Comparison of ENCODE assay signal across 8 cellular contexts in genomic region chr1:181038399-181038873, GRCh38. TPM values are rescaled to one million over a fixed set of nuclear protein-coding genes. Genes with fewer than 3 reads are reported as not detected.
DNase-seq lines count a peak whose midpoint lies in the region; ATAC-seq, FAIRE-seq and TF ChIP-seq lines count a peak whose summit lies in the region.

No MANE protein-coding gene starts in this region.

- no peak overlapping the region for H3K4me3 ChIP-seq in HAP-1
- H3K4me3 ChIP-seq in K562: no peak overlapping the region

- POLR2A ChIA-PET in K562 (lab: Yijun Ruan, JAX): interaction anchor here (0.6 to 1.1 kb wide), 3 partner anchors 8 to 114 kb away, joined by 3 to 4 read pairs (median 3); no protein-coding TSS in a partner anchor

- BruUV-seq in K562 (replicated peaks; lab: Mats Ljungman, UMichigan): no TSS peak

- H3K9me3 ChIP-seq in HAP-1 (no peaks in the 10 kb centered on the region), K562 (replicated peaks; ENCODE audit: control insufficient read depth, insufficient read depth, low read depth, low read length) (no peaks in the 10 kb centered on the region)

- peaks cover 15% of the 10 kb centered on the region for H3K79me2 ChIP-seq in K562 (ENCODE audit: control insufficient read depth, insufficient read depth, low read length)

- no peak overlapping the region for H2AFZ ChIP-seq in K562 (ENCODE audit: low read depth, low read length)

- peak; percentile 27; the same call in 1 of the 2 replicates for TF ChIP-seq EP300 in K562 (IDR thresholded peaks at IDR 0.05; ENCODE audit: low read length)

- ATAC-seq in K562 (peak; percentile 84), HG03159 (IDR thresholded peaks at IDR 0.05; ENCODE audit: unreplicated experiment) (no peak)

- peaks cover 13% of the 10 kb centered on the region for H3K4me1 ChIP-seq in HAP-1
- peaks cover 4 to 37% of the 10 kb centered on the region in 2 experiments; a peak in 4 of 5 replicates for H3K4me1 ChIP-seq in K562 (replicated peaks in 1 of 2; ENCODE audit: control insufficient read depth in 2 of 2, insufficient read depth in 2 of 2, low read length in 2 of 2)

- no peak overlapping the region for H3K9ac ChIP-seq in K562 (ENCODE audit: insufficient read depth in 1 of 2, low read depth in 2 of 2, low read length in 2 of 2)

- no peaks in the 10 kb centered on the region for H3K36me3 ChIP-seq in HAP-1 (replicated peaks)
- H3K36me3 ChIP-seq in K562 (ENCODE audit: control insufficient read depth, insufficient read depth, low read length): peaks cover 6% of the 10 kb centered on the region; the same call in 1 of the 3 replicates

- in situ Hi-C loops in HAP-1 (cut with MboI; ENCODE audit: low sequenced_read_pairs): loop anchor here (5.0 kb wide), 1 partner anchor 99 kb away; no protein-coding TSS in a partner anchor
- in situ Hi-C loops in K562 (cut with MboI): loop anchor here (5.0 kb wide), 1 partner anchor 99 kb away; no protein-coding TSS in a partner anchor

- no peaks in the 10 kb centered on the region for H3K9me1 ChIP-seq in K562 (ENCODE audit: control insufficient read depth, insufficient read depth, low read length)

- TF ChIP-seq POLR2A in K562 (conservative IDR thresholded peaks at IDR 0.05): no peak

- CTCF ChIA-PET in K562 (lab: Yijun Ruan, JAX; ENCODE audit: low intra/inter-chr PET ratio): interaction anchor here (0.8 to 1.9 kb wide), 3 partner anchors 104 to 128 kb away, joined by 3 to 16 read pairs (median 12); no protein-coding TSS in a partner anchor

- no peak overlapping the region for H3K4me2 ChIP-seq in K562 (ENCODE audit: insufficient read depth, low read length)

- WGBS in K562 (ENCODE audit: insufficient coverage, low coverage, missing lambda C conversion rate): 60% methylated on average over 3 of the region's 5 CpGs

- DNase-seq in DMS53 (lab: John Stamatoyannopoulos, UW) (peak; percentile 82), HAP-1 (ENCODE audit: low spot score in 2 of 2) (peak; percentile 73 to 84), NCI-H187 treated with DMSO at 0.1 percent for 48 hours (lab: John Stamatoyannopoulos, UW) (peak; percentile 66), T-helper 9 cell (peak; percentile 55), K562 (ENCODE audit: extremely low read depth in 1 of 4, low spot score in 3 of 4) (peak; percentile 80 to 88 (median 86)), iPS-NIHi7 (ENCODE audit: extremely low spot score) (peak; percentile 91)
- peak; percentile 56 to 63 for DNase-seq in stimulated activated CD4-positive, alpha-beta T cell treated with anti-CD3 and anti-CD28 coated beads, Interleukin-2, amount 100 ng/mL, for 48 hours

- intact Hi-C loops in K562 (cut with micrococcal nuclease): loop anchor here (1.0 to 2.0 kb wide), 5 partner anchors 46 to 524 kb away; no protein-coding TSS in a partner anchor

- TF ChIP-seq RAD21 in K562 (CRISPR knock-in tag; conservative IDR thresholded peaks at IDR 0.05 in 1 of 2, IDR thresholded peaks at IDR 0.05 in 1 of 2): peak; percentile 73 to 90

- FAIRE-seq in K562 (lab: Jason Lieb, UNC): peak; percentile 88

- H3K27me3 ChIP-seq in HAP-1 (ENCODE audit: low read depth) (no peaks in the 10 kb centered on the region), K562 (ENCODE audit: control insufficient read depth in 2 of 2, insufficient read depth in 2 of 2, low read length in 2 of 2) (no peaks in the 10 kb centered on the region)

- H3K27ac ChIP-seq in K562 (ENCODE audit: extremely low read depth, low read depth, low read length): no peak overlapping the region

- peak; percentile 90 to 96 (median 92) for TF ChIP-seq CTCF in K562 (IDR thresholded peaks at IDR 0.05 in 2 of 3, conservative IDR thresholded peaks at IDR 0.05 in 1 of 3; ENCODE audit: insufficient read depth in 2 of 3, low read depth in 1 of 3, low read length in 3 of 3)

- no peaks in the 10 kb centered on the region for H4K20me1 ChIP-seq in K562 (replicated peaks; ENCODE audit: control insufficient read depth, insufficient read depth, low read length)

TF ChIP-seq in K562, 482 proteins besides CTCF, POLR2A, EP300 and RAD21 (continues in another document):
- TF ChIP-seq SP1 (CRISPR knock-in tag; IDR thresholded peaks at IDR 0.05) (no peak; the same call in 1 of the 2 replicates), MIER1 (IDR thresholded peaks at IDR 0.05; ENCODE audit: low read depth) (no peak), CSDE1 (IDR thresholded peaks at IDR 0.05) (no peak), CBX3 (IDR thresholded peaks at IDR 0.05; ENCODE audit: borderline replicate concordance in 1 of 2, low read length in 2 of 2) (0 out of 3 replicates have a peak, but pooled peaks of 1 of the 2 experiments have one; percentile 35), CREM (IDR thresholded peaks at IDR 0.05; ENCODE audit: low read depth) (peak; percentile 71), CREB1 (IDR thresholded peaks at IDR 0.05) (0 out of 2 replicates have a peak, but pooled peaks have one; percentile 21), CREB1 (CRISPR knock-in tag; IDR thresholded peaks at IDR 0.05) (0 out of 2 replicates have a peak, but pooled peaks have one; percentile 45), SMARCA5 (IDR thresholded peaks at IDR 0.05) (0 out of 2 replicates have a peak, but pooled peaks have one; percentile 20), BRD9 (IDR thresholded peaks at IDR 0.05; ENCODE audit: low read depth, partially characterized antibody) (no peak)

RNA-seq across cellular contexts. Expression of gene MR1, which starts 4.7 kb away (rescaled TPM):
- total RNA-seq in K562 (2011; cell fraction: chromatin; rRNA removed; ENCODE audit: low replicate concordance): 22.3 and 22.5 TPM in 2 replicates
- 18.4 and 20.3 TPM in 2 replicates for total RNA-seq in K562 (2011; cell fraction: nucleolus; rRNA removed)
- total RNA-seq in K562 (2011; cell fraction: nucleoplasm; rRNA removed): 21.1 and 25.2 TPM in 2 replicates
- 8.7 and 9.7 TPM in 2 replicates for total RNA-seq in K562 (2014; rRNA removed)
- total RNA-seq in K562 (2014; rRNA removed; fragmentation: Illumina TruSeq; extraction: Trizol): 13.6 and 17.0 TPM in 2 replicates
- total RNA-seq in K562 (2015; rRNA removed; fragmentation: Illumina TruSeq; extraction: Trizol): 14.1 and 17.1 TPM in 2 replicates
- 9.7 and 10.4 TPM in 2 replicates for total RNA-seq in K562 (2021)
- 13.1 and 21.7 TPM in 2 replicates for polyA plus RNA-seq in K562 (2011; rRNA removed)
- 10.9 and 14.9 TPM in 2 replicates for polyA plus RNA-seq in K562 (2011; cell fraction: cytosol; rRNA removed)
- polyA plus RNA-seq in K562 (2011; cell fraction: nucleus; rRNA removed): 6.1 and 10.3 TPM in 2 replicates
- 12.3 and 24.7 TPM in 2 replicates for polyA plus RNA-seq in K562 (2012)
- polyA plus RNA-seq in K562 (2014; fragmentation: Illumina TruSeq; extraction: Trizol): 16.9 and 18.5 TPM in 2 replicates
- polyA plus RNA-seq in K562 (2014; fragmentation: Nextera tagmentation; extraction: Ambion mirVana): 10 to 100 TPM; 15.6 to 19.8 TPM
- 11.3 and 11.9 TPM in 2 replicates for polyA plus RNA-seq in K562 (2014; rRNA removed)
- polyA minus RNA-seq in K562 (2011; rRNA and poly(A)+ RNA removed): 9.1 and 12.0 TPM in 2 replicates
- polyA minus RNA-seq in K562 (2011; cell fraction: cytosol; rRNA and poly(A)+ RNA removed): 2.0 and 7.4 TPM in 2 replicates
- 6.5 and 6.6 TPM in 2 replicates for polyA minus RNA-seq in K562 (2011; cell fraction: nucleus; rRNA and poly(A)+ RNA removed)

RNA-seq across cellular contexts. Expression of gene STX6, which starts 15.8 kb away (rescaled TPM):
- total RNA-seq in K562 (2011; cell fraction: chromatin; rRNA removed; ENCODE audit: low replicate concordance): 27.8 and 49.3 TPM in 2 replicates
- total RNA-seq in K562 (2011; cell fraction: nucleolus; rRNA removed): 14.2 and 15.1 TPM in 2 replicates
- total RNA-seq in K562 (2011; cell fraction: nucleoplasm; rRNA removed): 33.1 and 59.3 TPM in 2 replicates
- 13.5 and 14.7 TPM in 2 replicates for total RNA-seq in K562 (2014; rRNA removed)
- total RNA-seq in K562 (2014; rRNA removed; fragmentation: Illumina TruSeq; extraction: Trizol): 14.2 and 14.7 TPM in 2 replicates
- total RNA-seq in K562 (2015; rRNA removed; fragmentation: Illumina TruSeq; extraction: Trizol): 11.5 and 12.9 TPM in 2 replicates
- 11.9 and 13.0 TPM in 2 replicates for total RNA-seq in K562 (2021)
- 11.4 and 16.2 TPM in 2 replicates for polyA plus RNA-seq in K562 (2011; rRNA removed)
- 7.9 and 8.7 TPM in 2 replicates for polyA plus RNA-seq in K562 (2011; cell fraction: cytosol; rRNA removed)
- 11.6 and 12.0 TPM in 2 replicates for polyA plus RNA-seq in K562 (2011; cell fraction: nucleus; rRNA removed)
- 7.4 and 9.2 TPM in 2 replicates for polyA plus RNA-seq in K562 (2012)
- 10.5 and 10.8 TPM in 2 replicates for polyA plus RNA-seq in K562 (2014; fragmentation: Illumina TruSeq; extraction: Trizol)
- 1 to 10 TPM; 2.5 to 2.8 TPM for polyA plus RNA-seq in K562 (2014; fragmentation: Nextera tagmentation; extraction: Ambion mirVana)
- polyA plus RNA-seq in K562 (2014; rRNA removed): 12.1 and 12.3 TPM in 2 replicates
- polyA minus RNA-seq in K562 (2011; rRNA and poly(A)+ RNA removed): 21.1 and 24.9 TPM in 2 replicates
- polyA minus RNA-seq in K562 (2011; cell fraction: cytosol; rRNA and poly(A)+ RNA removed): 6.6 and 8.4 TPM in 2 replicates
- polyA minus RNA-seq in K562 (2011; cell fraction: nucleus; rRNA and poly(A)+ RNA removed): 12.9 and 19.1 TPM in 2 replicates

RNA-seq across cellular contexts. Expression of gene IER5, which starts 50.1 kb away (rescaled TPM):
- 21.5 and 24.6 TPM in 2 replicates for total RNA-seq in K562 (2011; cell fraction: chromatin; rRNA removed; ENCODE audit: low replicate concordance)
- total RNA-seq in K562 (2011; cell fraction: nucleolus; rRNA removed): 27.5 and 31.9 TPM in 2 replicates
- 26.3 and 27.0 TPM in 2 replicates for total RNA-seq in K562 (2011; cell fraction: nucleoplasm; rRNA removed)
- total RNA-seq in K562 (2014; rRNA removed) (32.1 and 33.1 TPM in 2 replicates), K562 (2014; rRNA removed; fragmentation: Illumina TruSeq; extraction: Trizol) (9.9 and 10.9 TPM in 2 replicates), K562 (2015; rRNA removed; fragmentation: Illumina TruSeq; extraction: Trizol) (14.1 and 14.6 TPM in 2 replicates), K562 (2021) (29.8 and 30.4 TPM in 2 replicates)
- polyA plus RNA-seq in K562 (2011; rRNA removed) (11.5 and 13.9 TPM in 2 replicates), K562 (2014; fragmentation: Illumina TruSeq; extraction: Trizol) (12.0 and 12.6 TPM in 2 replicates), K562 (2014; fragmentation: Nextera tagmentation; extraction: Ambion mirVana) (1 to 10 TPM; 2.4 to 2.5 TPM), K562 (2014; rRNA removed) (25.0 and 25.7 TPM in 2 replicates)
- polyA plus RNA-seq in K562 (2011; cell fraction: cytosol; rRNA removed): 9.5 and 16.6 TPM in 2 replicates
- polyA plus RNA-seq in K562 (2011; cell fraction: nucleus; rRNA removed): 19.1 and 21.0 TPM in 2 replicates
- 18.7 and 22.8 TPM in 2 replicates for polyA plus RNA-seq in K562 (2012)
- 10.3 and 13.4 TPM in 2 replicates for polyA minus RNA-seq in K562 (2011; rRNA and poly(A)+ RNA removed)
- polyA minus RNA-seq in K562 (2011; cell fraction: cytosol; rRNA and poly(A)+ RNA removed): 12.1 and 13.3 TPM in 2 replicates
- 21.1 and 33.3 TPM in 2 replicates for polyA minus RNA-seq in K562 (2011; cell fraction: nucleus; rRNA and poly(A)+ RNA removed)
